In the genomic region with DNA sequence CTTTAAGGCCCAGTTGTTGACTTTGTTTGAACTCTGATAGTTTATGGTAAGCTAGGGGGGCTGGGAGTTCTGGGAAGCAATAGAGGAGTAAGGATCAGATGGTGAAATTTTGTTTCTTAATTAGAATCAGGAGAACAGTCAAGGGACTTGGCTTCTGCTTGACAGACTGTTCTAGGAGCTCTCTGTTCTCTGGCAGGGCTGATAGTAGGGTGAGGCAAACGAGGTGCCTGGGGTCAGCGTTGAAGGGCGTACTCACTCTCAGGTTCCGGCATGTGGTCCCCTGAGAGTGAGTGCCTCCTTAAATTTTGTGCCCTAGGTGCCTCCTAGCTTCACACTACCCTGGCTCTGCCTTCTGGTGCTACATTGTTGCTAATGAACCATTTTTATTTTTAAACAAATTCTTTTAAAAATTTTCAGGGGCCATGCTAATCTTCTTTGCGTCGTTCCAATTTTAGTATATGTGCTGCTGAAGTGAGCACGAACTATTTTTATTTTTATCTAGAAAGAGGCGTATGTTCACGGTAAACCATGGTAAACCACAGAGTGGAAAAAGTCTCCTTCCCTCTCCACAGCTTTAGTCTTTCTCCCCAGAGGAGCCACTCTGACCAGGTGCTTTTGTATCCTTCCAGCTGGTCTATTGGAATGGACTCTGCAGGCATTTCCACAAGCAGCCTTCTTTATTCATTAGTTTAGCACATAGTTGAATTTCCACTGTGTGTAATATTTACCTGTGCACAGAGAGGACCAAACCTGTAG, we compare ENCODE assay signal across 9 cellular contexts. TPM values are rescaled to one million over a fixed set of nuclear protein-coding genes. Genes with fewer than 3 reads are reported as not detected.
DNase-seq lines count a peak whose midpoint lies in the region; ATAC-seq and TF ChIP-seq lines count a peak whose summit lies in the region.
"Had no signal": no experiment of that assay in that cellular context is flagged by ENCODE, and none has a peak within 500 bp of the region (broad histone marks: within the 10 kb centered on the region; RNA-seq: fewer than 3 reads in every experiment).

No MANE protein-coding gene starts in this region.

- CTCF ChIA-PET in CD8-positive, alpha-beta T cell (lab: Charles Lee): interaction anchor here (0.7 to 20.0 kb wide), 6 partner anchors 10 to 44 kb away, joined by 3 to 332 read pairs (median 15); partner anchors contain the start of genes PRMT7, SLC7A6 and SLC7A6OS
- CTCF ChIA-PET in activated CD4-positive, alpha-beta memory T cell treated with anti-CD3 and anti-CD28 coated beads for 36 hours (lab: Charles Lee): interaction anchor here (1.1 to 15.3 kb wide), 4 partner anchors 10 to 79 kb away, joined by 3 to 237 read pairs (median 4); partner anchors contain the start of gene SLC7A6

- peak overlapping the region; percentile 88 for H3K27ac Mint-ChIP-seq in CD8-positive, alpha-beta T cell
- H3K27ac Mint-ChIP-seq in activated CD4-positive, alpha-beta memory T cell treated with anti-CD3 and anti-CD28 coated beads for 36 hours: peak overlapping the region; percentile 89

- peak overlapping the region; percentile 41 for H3K27ac ChIP-seq in CD8-positive, alpha-beta T cell (ENCODE audit: low read depth, low read length)
- peak overlapping the region; percentile 13 to 71 for H3K27ac ChIP-seq in lung (ENCODE audit: low read depth in 1 of 2, low read length in 1 of 2)

- H3K4me1 ChIP-seq in CD8-positive, alpha-beta T cell (ENCODE audit: insufficient read depth, low read length): peaks cover 100% of the 10 kb centered on the region
- H3K4me1 ChIP-seq in lung (ENCODE audit: control insufficient read depth in 2 of 2, insufficient read depth in 2 of 2, low read length in 2 of 2): peaks cover 23 to 32% of the 10 kb centered on the region in 2 donors

- H3K4me1 Mint-ChIP-seq in CD8-positive, alpha-beta T cell (ENCODE audit: low read depth): peaks cover 89% of the 10 kb centered on the region
- H3K4me1 Mint-ChIP-seq in activated CD4-positive, alpha-beta memory T cell treated with anti-CD3 and anti-CD28 coated beads for 36 hours (ENCODE audit: low read depth): peaks cover 88% of the 10 kb centered on the region

- H3K4me3 ChIP-seq in CD8-positive, alpha-beta T cell (ENCODE audit: low read depth, low read length): peak overlapping the region; percentile 39
- no peak overlapping the region for H3K4me3 ChIP-seq in lung

- no peaks in the 10 kb centered on the region for H3K27me3 ChIP-seq in CD8-positive, alpha-beta T cell (ENCODE audit: insufficient read depth, low read length)
- H3K27me3 ChIP-seq in lung (ENCODE audit: control insufficient read depth, insufficient read depth): no peaks in the 10 kb centered on the region

- H3K27me3 Mint-ChIP-seq in CD8-positive, alpha-beta T cell (ENCODE audit: low read depth): no peaks in the 10 kb centered on the region
- no peaks in the 10 kb centered on the region for H3K27me3 Mint-ChIP-seq in activated CD4-positive, alpha-beta memory T cell treated with anti-CD3 and anti-CD28 coated beads for 36 hours

- no peaks in the 10 kb centered on the region for H3K9me3 Mint-ChIP-seq in CD8-positive, alpha-beta T cell
- no peaks in the 10 kb centered on the region for H3K9me3 Mint-ChIP-seq in activated CD4-positive, alpha-beta memory T cell treated with anti-CD3 and anti-CD28 coated beads for 36 hours

- no peak for ATAC-seq in CD8-positive, alpha-beta T cell
- ATAC-seq in GM21390 (IDR thresholded peaks at IDR 0.05; ENCODE audit: unreplicated experiment): peak; percentile 43
- no peak for ATAC-seq in lung (ENCODE audit: insufficient read depth, low FRiP score)

- POLR2A ChIA-PET in CD8-positive, alpha-beta T cell (lab: Charles Lee): interaction anchor here (1.1 to 9.9 kb wide), 5 partner anchors 9 to 27 kb away, joined by 6 to 88 read pairs (median 33); partner anchors contain the start of genes PRMT7, SLC7A6 and SLC7A6OS
- POLR2A ChIA-PET in activated CD4-positive, alpha-beta memory T cell treated with anti-CD3 and anti-CD28 coated beads for 36 hours (lab: Charles Lee): interaction anchor here (0.9 to 4.2 kb wide), 6 partner anchors 8 to 27 kb away, joined by 3 to 23 read pairs (median 8); partner anchors contain the start of genes PRMT7, SLC7A6 and SLC7A6OS

- peak overlapping the region; percentile 83 for H3K4me3 Mint-ChIP-seq in CD8-positive, alpha-beta T cell
- peak overlapping the region; percentile 35 for H3K4me3 Mint-ChIP-seq in activated CD4-positive, alpha-beta memory T cell treated with anti-CD3 and anti-CD28 coated beads for 36 hours

- no peaks in the 10 kb centered on the region for H3K36me3 ChIP-seq in CD8-positive, alpha-beta T cell (ENCODE audit: insufficient read depth, low read length)
- peaks cover 6 to 16% of the 10 kb centered on the region in 2 donors for H3K36me3 ChIP-seq in lung (ENCODE audit: control insufficient read depth in 2 of 2, insufficient read depth in 2 of 2, low read length in 2 of 2)

- DNase-seq in CD8-positive, alpha-beta T cell: no peak
- no peak for DNase-seq in activated CD4-positive, alpha-beta memory T cell treated with anti-CD3 and anti-CD28 coated beads for 36 hours
- DNase-seq in lung (ENCODE audit: low spot score) (no peak), DMS153 treated with DMSO at 0.1 percent for 48 hours (lab: John Stamatoyannopoulos, UW; ENCODE audit: unreplicated experiment) (no peak), DMS53 (lab: John Stamatoyannopoulos, UW) (no peak), HUDEP-2 (lab: John Stamatoyannopoulos, UW; ENCODE audit: unreplicated experiment in 76 of 76) (no peak), mucosa of gallbladder (ENCODE audit: low spot score) (no peak)
- DNase-seq: activated CD8-positive, alpha-beta memory T cell treated with anti-CD3 and anti-CD28 coated beads for 24 hours had no signal

- intact Hi-C loops in CD8-positive, alpha-beta T cell (cut with DNase I, micrococcal nuclease): no loop called here
- intact Hi-C loops in activated CD4-positive, alpha-beta memory T cell treated with anti-CD3 and anti-CD28 coated beads for 36 hours (cut with micrococcal nuclease): no loop called here

- peaks cover 57% of the 10 kb centered on the region for H3K36me3 Mint-ChIP-seq in CD8-positive, alpha-beta T cell
- peaks cover 54% of the 10 kb centered on the region for H3K36me3 Mint-ChIP-seq in activated CD4-positive, alpha-beta memory T cell treated with anti-CD3 and anti-CD28 coated beads for 36 hours

- H3K9me3 ChIP-seq in CD8-positive, alpha-beta T cell (ENCODE audit: low read length): no peaks in the 10 kb centered on the region
- peaks cover 0 to 1% of the 10 kb centered on the region in 2 donors for H3K9me3 ChIP-seq in lung (ENCODE audit: control insufficient read depth in 2 of 2, insufficient read depth in 1 of 2, low read length in 1 of 2)

- 53 to 72% methylated on average over 9 of the region's 9 CpGs for WGBS in lung, 2 donors

- no peak for TF ChIP-seq CTCF in CD8-positive, alpha-beta T cell (IDR thresholded peaks at IDR 0.05)
- no peak for TF ChIP-seq CTCF in lung (IDR thresholded peaks at IDR 0.05; ENCODE audit: control extremely low read depth, extremely low read depth)

RNA-seq across cellular contexts. Expression of gene SLC7A6, which starts 19.7 kb away (rescaled TPM):
- total RNA-seq in CD8-positive, alpha-beta T cell: 100 to 1,000 TPM; 115 to 119 TPM
- total RNA-seq in activated CD4-positive, alpha-beta memory T cell treated with anti-CD3 and anti-CD28 coated beads for 36 hours: 10 to 100 TPM; 62.8 to 63.8 TPM
- total RNA-seq in lung (10 to 100 TPM; 25.8 to 36.2 TPM), mucosa of gallbladder (13.6 TPM)
- 10 to 100 TPM in 1 of 2 donors, 1 to 10 TPM in 1; 8.9 to 14.2 TPM for polyA plus RNA-seq in lung

RNA-seq across cellular contexts. Expression of gene SLC7A6OS, which starts 26.7 kb away (rescaled TPM):
- 10 to 100 TPM; 39.4 to 44.2 TPM for total RNA-seq in CD8-positive, alpha-beta T cell
- 10 to 100 TPM; 20.6 to 22.2 TPM for total RNA-seq in activated CD4-positive, alpha-beta memory T cell treated with anti-CD3 and anti-CD28 coated beads for 36 hours
- 10 to 100 TPM; 17.3 to 18.9 TPM for total RNA-seq in lung
- polyA plus RNA-seq in lung: 1 to 10 TPM; 6.3 to 6.6 TPM
- total RNA-seq in mucosa of gallbladder: 15.6 TPM

RNA-seq across cellular contexts. Expression of gene PRMT7, which starts 26.8 kb away (rescaled TPM):
- total RNA-seq in CD8-positive, alpha-beta T cell: 10 to 100 TPM; 53.8 to 58.7 TPM
- total RNA-seq in activated CD4-positive, alpha-beta memory T cell treated with anti-CD3 and anti-CD28 coated beads for 36 hours: 10 to 100 TPM; 60.4 to 62.8 TPM
- 10 to 100 TPM; 38.6 to 55.5 TPM for total RNA-seq in lung
- 10 to 100 TPM; 20.3 to 38.3 TPM for polyA plus RNA-seq in lung
- total RNA-seq in mucosa of gallbladder: 34.3 TPM

RNA-seq across cellular contexts. Expression of gene PLA2G15, which starts 38.8 kb away (rescaled TPM):
- 1 to 10 TPM; 5.1 to 6.0 TPM for total RNA-seq in CD8-positive, alpha-beta T cell
- total RNA-seq in activated CD4-positive, alpha-beta memory T cell treated with anti-CD3 and anti-CD28 coated beads for 36 hours: 1 to 10 TPM; 8.0 to 8.7 TPM
- total RNA-seq in lung: 10 to 100 TPM; 15.6 to 42.4 TPM
- 10 to 100 TPM; 11.0 to 23.7 TPM for polyA plus RNA-seq in lung
- total RNA-seq in mucosa of gallbladder: 19.1 TPM

RNA-seq across cellular contexts. Expression of gene ESRP2, which starts 48.1 kb away (rescaled TPM):
- total RNA-seq in CD8-positive, alpha-beta T cell: not detected
- under 1 TPM; 0.27 to 0.59 TPM for total RNA-seq in activated CD4-positive, alpha-beta memory T cell treated with anti-CD3 and anti-CD28 coated beads for 36 hours
- total RNA-seq in lung (10 to 100 TPM; 43.8 to 65.5 TPM), mucosa of gallbladder (67.0 TPM)
- polyA plus RNA-seq in lung: 10 to 100 TPM; 22.5 to 34.8 TPM
